Comparison of ENCODE assay signal across 13 cellular contexts in genomic region chr13:110305001-110305400, GRCh38. TPM values are rescaled to one million over a fixed set of nuclear protein-coding genes. Genes with fewer than 3 reads are reported as not detected.
DNase-seq lines count a peak whose midpoint lies in the region; ATAC-seq and TF ChIP-seq lines count a peak whose summit lies in the region.
"Had no signal": no experiment of that assay in that cellular context is flagged by ENCODE, and none has a peak within 500 bp of the region (broad histone marks: within the 10 kb centered on the region; RNA-seq: fewer than 3 reads in every experiment).

No MANE protein-coding gene starts in this region.

- H3K4me3 Mint-ChIP-seq in GM23338, result no peak overlapping the region
- H3K4me3 Mint-ChIP-seq in chondrocyte (ENCODE audit: unreplicated experiment), result peak overlapping the region; percentile 94
- H3K4me3 Mint-ChIP-seq: CD8-positive, alpha-beta memory T cell had no signal

- H3K9me3 ChIP-seq in lower lobe of right lung (no peaks in the 10 kb centered on the region), OCI-LY7 (ENCODE audit: low read length) (no peaks in the 10 kb centered on the region)

- peaks cover 3% of the 10 kb centered on the region; the same call in 1 of the 3 replicates for H3K9me3 Mint-ChIP-seq in GM23338
- no peaks in the 10 kb centered on the region for H3K9me3 Mint-ChIP-seq in chondrocyte (ENCODE audit: low read depth)
- H3K9me3 Mint-ChIP-seq: H9 had no signal

- peak overlapping the region; percentile 95 for H3K4me2 ChIP-seq in GM23338
- no peak overlapping the region for H3K4me2 ChIP-seq in OCI-LY7 (ENCODE audit: low read length)

- H3K36me3 Mint-ChIP-seq in GM23338 (ENCODE audit: low read depth) (peaks cover 2% of the 10 kb centered on the region; the same call in 2 of the 3 replicates), chondrocyte (ENCODE audit: low read depth) (peaks cover 53% of the 10 kb centered on the region)
- H3K36me3 Mint-ChIP-seq: CD8-positive, alpha-beta memory T cell had no signal

- intact Hi-C loops in lower lobe of right lung (cut with DNase I), result loop anchor here (10.0 kb wide), 1 partner anchor 70 kb away; no protein-coding TSS in a partner anchor
- intact Hi-C loops in OCI-LY7 (cut with micrococcal nuclease; ENCODE audit: unreplicated experiment), result no loop called here

- H3K27me3 ChIP-seq in GM23338 (ENCODE audit: insufficient read depth) (peaks cover 31% of the 10 kb centered on the region), lower lobe of right lung (ENCODE audit: low read depth) (peaks cover 20% of the 10 kb centered on the region)

- no peak overlapping the region for H3K27ac ChIP-seq in GM23338 (ENCODE audit: low read depth)
- H3K27ac ChIP-seq in lower lobe of right lung, result no peak overlapping the region
- H3K27ac ChIP-seq in skin epidermis, result peak overlapping the region in 5 of 21 experiments; percentile 2 to 89 (median 41)
- no peak overlapping the region for H3K27ac ChIP-seq in OCI-LY7 (ENCODE audit: low read depth, low read length, poor library complexity, severe bottlenecking)

- POLR2A ChIA-PET in OCI-LY7 (lab: Charles Lee), result no interaction called here

- no TSS peak for BruUV-seq in OCI-LY7 (replicated peaks; lab: Mats Ljungman, UMichigan)

- ATAC-seq in GM23338 (no peak), lower lobe of right lung (no peak)

- no peaks in the 10 kb centered on the region; the same call in 1 of the 2 replicates for H4K20me1 ChIP-seq in GM23338 (replicated peaks; ENCODE audit: insufficient read depth)
- H4K20me1 ChIP-seq in OCI-LY7 (ENCODE audit: insufficient read depth, low read length), result no peaks in the 10 kb centered on the region

- H3K4me1 ChIP-seq in GM23338 (ENCODE audit: insufficient read depth) (peaks cover 36% of the 10 kb centered on the region), lower lobe of right lung (peaks cover 35% of the 10 kb centered on the region), OCI-LY7 (ENCODE audit: insufficient read depth, low read length, poor library complexity, severe bottlenecking) (no peaks in the 10 kb centered on the region)

- H3K27ac Mint-ChIP-seq in GM23338 (no peak overlapping the region), chondrocyte (ENCODE audit: unreplicated experiment) (peak overlapping the region; percentile 91)
- H3K27ac Mint-ChIP-seq: CD8-positive, alpha-beta memory T cell; H9 had no signal

- H3K27me3 Mint-ChIP-seq in GM23338 (ENCODE audit: insufficient read depth, low read depth, poor library complexity) (peaks cover 20% of the 10 kb centered on the region), chondrocyte (ENCODE audit: low read depth) (no peaks in the 10 kb centered on the region)

- TF ChIP-seq CTCF in GM23338 (conservative IDR thresholded peaks at IDR 0.05; ENCODE audit: low read depth in 2 of 2) (no peak), chondrocyte (IDR thresholded peaks at IDR 0.05) (no peak), lower lobe of right lung (IDR thresholded peaks at IDR 0.05) (no peak), OCI-LY7 (conservative IDR thresholded peaks at IDR 0.05; ENCODE audit: low read length) (no peak)

- H3K4me3 ChIP-seq in GM23338 (peak overlapping the region; percentile 98), lower lobe of right lung (peak overlapping the region; percentile 78), skin epidermis (peak overlapping the region in 5 of 7 experiments; percentile 47 to 72 (median 58)), OCI-LY7 (ENCODE audit: low read depth, low read length, poor library complexity, severe bottlenecking) (no peak overlapping the region)

- H3K79me2 ChIP-seq in GM23338 (replicated peaks; ENCODE audit: insufficient read depth) (peaks cover 57% of the 10 kb centered on the region), OCI-LY7 (ENCODE audit: insufficient read depth, low read depth, low read length) (no peaks in the 10 kb centered on the region)

- no peaks in the 10 kb centered on the region for H3F3A ChIP-seq in GM23338 (replicated peaks; ENCODE audit: low read depth)

- H3K36me3 ChIP-seq in GM23338 (ENCODE audit: insufficient read depth) (no peaks in the 10 kb centered on the region), lower lobe of right lung (no peaks in the 10 kb centered on the region), OCI-LY7 (ENCODE audit: insufficient read depth, low read length) (no peaks in the 10 kb centered on the region)

- H3K4me1 Mint-ChIP-seq in GM23338 (peaks cover 38% of the 10 kb centered on the region), chondrocyte (ENCODE audit: low read depth) (peaks cover 63% of the 10 kb centered on the region)

- no peak overlapping the region for H2AFZ ChIP-seq in GM23338
- H2AFZ ChIP-seq in OCI-LY7 (ENCODE audit: low read length), result no peak overlapping the region

- CTCF ChIA-PET in OCI-LY7 (lab: Charles Lee; ENCODE audit: unreplicated experiment), result no interaction called here

- DNase-seq in GM23338 (ENCODE audit: low spot score) (no peak), chondrocyte (ENCODE audit: low spot score) (no peak), lower lobe of right lung (no peak), islet precursor cell (no peak), KG1 (lab: John Stamatoyannopoulos, UW) (no peak), OCI-LY7 (ENCODE audit: low spot score) (no peak), NCI-H187 (lab: John Stamatoyannopoulos, UW) (no peak)
- DNase-seq: CD8-positive, alpha-beta memory T cell; central memory CD4-positive, alpha-beta T cell; RPMI8226; stimulated activated naive CD4-positive, alpha-beta T cell treated with Interleukin-2 at 50 U/mL for 16 hours had no signal

- H3K9me2 ChIP-seq in GM23338 (ENCODE audit: insufficient read depth) (no peaks in the 10 kb centered on the region; the same call in 1 of the 2 replicates), OCI-LY7 (ENCODE audit: insufficient read depth, low read length) (no peaks in the 10 kb centered on the region)

TF ChIP-seq in GM23338, 12 proteins besides CTCF, POLR2A, EP300 and RAD21 (continues in another document):
- no peak for TF ChIP-seq ZNF331 (CRISPR knock-in tag; IDR thresholded peaks at IDR 0.05; ENCODE audit: low read depth)
- TF ChIP-seq ZNF114 (CRISPR knock-in tag; IDR thresholded peaks at IDR 0.05), result no peak
- no peak for TF ChIP-seq STAT1 (IDR thresholded peaks at IDR 0.05; ENCODE audit: unreplicated experiment)
- TF ChIP-seq REST (IDR thresholded peaks at IDR 0.05; ENCODE audit: unreplicated experiment), result no peak
- TF ChIP-seq ETS1 (IDR thresholded peaks at IDR 0.05), result no peak
- TF ChIP-seq EZH2 (IDR thresholded peaks at IDR 0.05; ENCODE audit: low read depth, unreplicated experiment), result no peak
- TF ChIP-seq POLR2AphosphoS5 (IDR thresholded peaks at IDR 0.05; ENCODE audit: low read depth), result no peak
- TF ChIP-seq EZH2phosphoT487 (IDR thresholded peaks at IDR 0.05; ENCODE audit: unreplicated experiment), result no peak
- no peak for TF ChIP-seq JUNB (IDR thresholded peaks at IDR 0.05; ENCODE audit: unreplicated experiment)

RNA-seq across cellular contexts. Expression of gene COL4A1, which starts 2.0 kb away (rescaled TPM):
- total RNA-seq in GM23338 (2014; rRNA removed; shearing (Covaris generic)), result 110 and 112 TPM in 2 replicates
- polyA plus RNA-seq in GM23338 (2016; fragmentation: Nextera tagmentation; extraction: Ambion mirVana), result 38.7 and 39.1 TPM in 2 replicates
- total RNA-seq in chondrocyte (2,319 to 5,210 TPM (median 5,209 TPM) in 3 replicates), lower lobe of right lung (161 TPM), OCI-LY7 (2022) (0.06 and 0.39 TPM in 2 replicates)
- not detected in 2 replicates for total RNA-seq in OCI-LY7 (2014; rRNA removed; shearing (Covaris generic))
- total RNA-seq: CD8-positive, alpha-beta memory T cell had no signal
- polyA plus RNA-seq: CD8-positive, alpha-beta memory T cell had no signal

RNA-seq across cellular contexts. Expression of gene COL4A2, which starts 2.1 kb away (rescaled TPM):
- total RNA-seq in GM23338 (2014; rRNA removed; shearing (Covaris generic)), result 117 and 131 TPM in 2 replicates
- 35.6 and 37.4 TPM in 2 replicates for polyA plus RNA-seq in GM23338 (2016; fragmentation: Nextera tagmentation; extraction: Ambion mirVana)
- total RNA-seq in chondrocyte, result 1,370 to 2,411 TPM (median 2,366 TPM) in 3 replicates
- 185 TPM for total RNA-seq in lower lobe of right lung
- total RNA-seq in OCI-LY7 (2014; rRNA removed; shearing (Covaris generic)), result 2.5 TPM in 1 of 2 replicates, not detected in the other
- 0.24 and 0.34 TPM in 2 replicates for total RNA-seq in OCI-LY7 (2022)
- total RNA-seq: CD8-positive, alpha-beta memory T cell had no signal
- polyA plus RNA-seq: CD8-positive, alpha-beta memory T cell had no signal

Comparison
In these comparisons a context has a peak if more than half of its experiments do, and no peak if none do; other contexts are left out.
1. RNA of gene COL4A1, which starts 2.0 kb away (total RNA-seq): 2,319 to 5,210 TPM in chondrocyte, 161 TPM in lower lobe of right lung (single experiment) and 110 to 112 TPM in GM23338; 0.06 to 0.39 TPM in OCI-LY7; every median in the first group is over 10 times any median in the second.
2. RNA of gene COL4A2, which starts 2.1 kb away (total RNA-seq): 1,370 to 2,411 TPM in chondrocyte, 185 TPM in lower lobe of right lung (single experiment) and 117 to 131 TPM in GM23338; 0.24 to 2.5 TPM in OCI-LY7; every median in the first group is over 10 times any median in the second.